Comparison of ENCODE assay signal across 18 cellular contexts in the genomic region with DNA sequence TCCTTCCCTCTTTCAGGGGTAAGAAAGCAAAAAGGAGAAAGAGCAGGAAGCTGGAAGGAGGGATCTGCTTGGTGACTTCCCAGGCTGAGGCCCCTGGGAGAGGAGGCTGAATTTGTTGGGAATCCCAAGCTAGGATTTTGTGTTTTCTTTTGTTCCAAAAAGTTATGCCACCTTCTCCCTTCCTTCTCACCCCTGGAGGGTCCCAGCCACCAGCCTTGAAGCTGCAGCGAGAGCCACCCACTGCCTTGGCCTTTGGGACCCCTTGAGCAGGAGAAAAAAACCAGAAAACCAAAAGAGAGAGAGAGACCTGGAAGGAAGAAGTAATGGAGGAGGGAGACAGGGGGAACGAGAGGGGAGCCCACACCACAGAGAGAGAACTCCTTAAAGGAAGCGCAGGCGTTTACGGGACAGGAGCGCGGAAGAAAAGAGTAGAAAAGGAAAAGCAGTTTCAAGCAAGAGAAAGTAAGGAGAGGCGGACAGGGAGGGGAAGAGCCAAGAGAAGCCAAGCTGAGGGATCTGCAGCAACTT. TPM values are rescaled to one million over a fixed set of nuclear protein-coding genes. Genes with fewer than 3 reads are reported as not detected.
DNase-seq lines count a peak whose midpoint lies in the region; ATAC-seq and TF ChIP-seq lines count a peak whose summit lies in the region.
"Had no signal": no experiment of that assay in that cellular context is flagged by ENCODE, and none has a peak within 500 bp of the region (broad histone marks: within the 10 kb centered on the region; RNA-seq: fewer than 3 reads in every experiment).

No MANE protein-coding gene starts in this region.

- H3K4me2 ChIP-seq in smooth muscle cell, result peak overlapping the region; percentile 85

- peaks cover 64% of the 10 kb centered on the region for H3K27me3 Mint-ChIP-seq in activated naive CD4-positive, alpha-beta T cell treated with anti-CD3 and anti-CD28 coated beads, Interleukin-2, amount 50 U/mL, for 24 hours
- peaks cover 82% of the 10 kb centered on the region for H3K27me3 Mint-ChIP-seq in activated naive CD4-positive, alpha-beta T cell treated with anti-CD3 and anti-CD28 coated beads, Interleukin-2, amount 10 ng/mL, durations not matched to agents 7 days and 5 days
- peaks cover 83% of the 10 kb centered on the region for H3K27me3 Mint-ChIP-seq in activated naive CD8-positive, alpha-beta T cell treated with anti-CD3 and anti-CD28 coated beads for 36 hours
- peaks cover 30 to 45% (median 32%) of the 10 kb centered on the region in 3 donors for H3K27me3 Mint-ChIP-seq in immature natural killer cell (ENCODE audit: low read depth in 3 of 3)

- DNase-seq in activated naive CD4-positive, alpha-beta T cell treated with anti-CD3 and anti-CD28 coated beads, Interleukin-2, amount 10 ng/mL, durations not matched to agents 7 days and 5 days, result no peak
- DNase-seq in activated naive CD8-positive, alpha-beta T cell treated with anti-CD3 and anti-CD28 coated beads for 36 hours, result no peak
- DNase-seq in immature natural killer cell, result no peak
- no peak for DNase-seq in smooth muscle cell (lab: John Stamatoyannopoulos, UW; ENCODE audit: unreplicated experiment)
- no peak for DNase-seq in SHP77 treated with DMSO at 0.1 percent for 48 hours (lab: John Stamatoyannopoulos, UW)
- no peak for DNase-seq in stimulated activated CD4-positive, alpha-beta T cell treated with anti-CD3 and anti-CD28 coated beads, Interleukin-2, amount 100 ng/mL, for 48 hours
- DNase-seq: activated CD4-positive, alpha-beta T cell treated with anti-CD3 and anti-CD28 coated beads for 1 hour; DMS153; NCI-H1092; NCI-H345; upper lobe of right lung had no signal

- H3K4me3 ChIP-seq in smooth muscle cell, result peak overlapping the region; percentile 32
- H3K4me3 ChIP-seq: upper lobe of right lung had no signal

- H3K27me3 ChIP-seq in smooth muscle cell (ENCODE audit: low read depth), result peaks cover 90% of the 10 kb centered on the region

- no peak overlapping the region for H3K27ac Mint-ChIP-seq in activated naive CD4-positive, alpha-beta T cell treated with anti-CD3 and anti-CD28 coated beads, Interleukin-2, amount 50 U/mL, for 24 hours
- no peak overlapping the region for H3K27ac Mint-ChIP-seq in activated naive CD4-positive, alpha-beta T cell treated with anti-CD3 and anti-CD28 coated beads, Interleukin-2, amount 10 ng/mL, durations not matched to agents 7 days and 5 days
- H3K27ac Mint-ChIP-seq in activated naive CD8-positive, alpha-beta T cell treated with anti-CD3 and anti-CD28 coated beads for 36 hours, result no peak overlapping the region
- H3K27ac Mint-ChIP-seq in immature natural killer cell, result no peak overlapping the region

- no peak overlapping the region for H3K27ac ChIP-seq in smooth muscle cell (ENCODE audit: low read depth)
- H3K27ac ChIP-seq: gastroesophageal sphincter, upper lobe of right lung had no signal

- no peaks in the 10 kb centered on the region for H3F3A ChIP-seq in smooth muscle cell (ENCODE audit: low read depth)

- H3K36me3 ChIP-seq in smooth muscle cell (ENCODE audit: low read depth), result no peaks in the 10 kb centered on the region
- H3K36me3 ChIP-seq: gastroesophageal sphincter, upper lobe of right lung had no signal

- H2AFZ ChIP-seq in smooth muscle cell (ENCODE audit: low read depth), result no peak overlapping the region

- CTCF ChIA-PET in activated naive CD4-positive, alpha-beta T cell treated with anti-CD3 and anti-CD28 coated beads, Interleukin-2, amount 10 ng/mL, durations not matched to agents 7 days and 5 days (lab: Charles Lee), result interaction anchor here (1.6 to 2.7 kb wide), 3 partner anchors 35 to 44 kb away, joined by 7 to 21 read pairs (median 8); no protein-coding TSS in a partner anchor

- H3K79me2 ChIP-seq in smooth muscle cell (ENCODE audit: low read depth), result no peaks in the 10 kb centered on the region

- peak overlapping the region; percentile 78 for H3K4me3 Mint-ChIP-seq in activated naive CD4-positive, alpha-beta T cell treated with anti-CD3 and anti-CD28 coated beads, Interleukin-2, amount 50 U/mL, for 24 hours
- H3K4me3 Mint-ChIP-seq in activated naive CD4-positive, alpha-beta T cell treated with anti-CD3 and anti-CD28 coated beads, Interleukin-2, amount 10 ng/mL, durations not matched to agents 7 days and 5 days, result no peak overlapping the region
- H3K4me3 Mint-ChIP-seq in activated naive CD8-positive, alpha-beta T cell treated with anti-CD3 and anti-CD28 coated beads for 36 hours, result peak overlapping the region; percentile 16
- H3K4me3 Mint-ChIP-seq in immature natural killer cell, result peak overlapping the region in 3 of 5 donors; percentile 4 to 57 (median 30)
- H3K4me3 Mint-ChIP-seq: activated T-helper 1 cell treated with anti-CD3 and anti-CD28 coated beads, Interleukin-12 subunit alpha, Interleukin-12 subunit beta, Interleukin-2, Interleukin-4 antibody, amounts not matched to agents 30 ng/mL and 10 ng/mL and 1 ng/mL, durations not matched to agents 14 hours and 24 hours and 36 hours had no signal

- H3K9me3 Mint-ChIP-seq in activated naive CD4-positive, alpha-beta T cell treated with anti-CD3 and anti-CD28 coated beads, Interleukin-2, amount 50 U/mL, for 24 hours, result no peaks in the 10 kb centered on the region
- H3K9me3 Mint-ChIP-seq in activated naive CD4-positive, alpha-beta T cell treated with anti-CD3 and anti-CD28 coated beads, Interleukin-2, amount 10 ng/mL, durations not matched to agents 7 days and 5 days, result no peaks in the 10 kb centered on the region
- H3K9me3 Mint-ChIP-seq in activated naive CD8-positive, alpha-beta T cell treated with anti-CD3 and anti-CD28 coated beads for 36 hours, result no peaks in the 10 kb centered on the region
- H3K9me3 Mint-ChIP-seq in immature natural killer cell, result peaks cover 0 to 10% (median 2%) of the 10 kb centered on the region in 6 donors
- H3K9me3 Mint-ChIP-seq: activated T-helper 1 cell treated with anti-CD3 and anti-CD28 coated beads, Interleukin-12 subunit alpha, Interleukin-12 subunit beta, Interleukin-2, Interleukin-4 antibody, amounts not matched to agents 30 ng/mL and 10 ng/mL and 1 ng/mL, durations not matched to agents 14 hours and 24 hours and 36 hours had no signal

- peaks cover 38% of the 10 kb centered on the region for H3K4me1 ChIP-seq in smooth muscle cell (ENCODE audit: low read depth)

- H3K9ac ChIP-seq in smooth muscle cell (ENCODE audit: low read depth), result no peak overlapping the region

- H3K4me1 Mint-ChIP-seq in activated naive CD4-positive, alpha-beta T cell treated with anti-CD3 and anti-CD28 coated beads, Interleukin-2, amount 50 U/mL, for 24 hours, result peaks cover 32% of the 10 kb centered on the region
- H3K4me1 Mint-ChIP-seq in activated naive CD4-positive, alpha-beta T cell treated with anti-CD3 and anti-CD28 coated beads, Interleukin-2, amount 10 ng/mL, durations not matched to agents 7 days and 5 days, result peaks cover 12% of the 10 kb centered on the region
- H3K4me1 Mint-ChIP-seq in activated naive CD8-positive, alpha-beta T cell treated with anti-CD3 and anti-CD28 coated beads for 36 hours, result peaks cover 26% of the 10 kb centered on the region
- H3K4me1 Mint-ChIP-seq in immature natural killer cell, result peaks cover 9 to 29% of the 10 kb centered on the region in 2 donors

- WGBS in smooth muscle cell (ENCODE audit: low lambda C conversion rate), result 18% methylated on average over 8 of the region's 8 CpGs

- no peaks in the 10 kb centered on the region for H3K9me3 ChIP-seq in smooth muscle cell (replicated peaks; ENCODE audit: low read depth)
- H3K9me3 ChIP-seq: gastroesophageal sphincter, upper lobe of right lung had no signal

- no peaks in the 10 kb centered on the region for H4K20me1 ChIP-seq in smooth muscle cell (ENCODE audit: low read depth)

- no peak for ATAC-seq in HG02938 (IDR thresholded peaks at IDR 0.05; ENCODE audit: unreplicated experiment)
- ATAC-seq: gastroesophageal sphincter had no signal

- TF ChIP-seq CTCF in smooth muscle cell (IDR thresholded peaks at IDR 0.05; ENCODE audit: borderline replicate concordance, insufficient read depth, poor library complexity, severe bottlenecking), result no peak

- peaks cover 2% of the 10 kb centered on the region for H3K36me3 Mint-ChIP-seq in activated naive CD4-positive, alpha-beta T cell treated with anti-CD3 and anti-CD28 coated beads, Interleukin-2, amount 50 U/mL, for 24 hours
- peaks cover 6% of the 10 kb centered on the region for H3K36me3 Mint-ChIP-seq in activated naive CD4-positive, alpha-beta T cell treated with anti-CD3 and anti-CD28 coated beads, Interleukin-2, amount 10 ng/mL, durations not matched to agents 7 days and 5 days
- H3K36me3 Mint-ChIP-seq in activated naive CD8-positive, alpha-beta T cell treated with anti-CD3 and anti-CD28 coated beads for 36 hours, result no peaks in the 10 kb centered on the region
- peaks cover 0 to 4% (median 0%) of the 10 kb centered on the region in 3 donors for H3K36me3 Mint-ChIP-seq in immature natural killer cell

RNA-seq across cellular contexts. Expression of a gene that starts 7.1 kb away (rescaled TPM):
- total RNA-seq in activated naive CD8-positive, alpha-beta T cell treated with anti-CD3 and anti-CD28 coated beads for 36 hours, result not detected
- not detected for polyA plus RNA-seq in immature natural killer cell
- total RNA-seq in smooth muscle cell, result not detected in 2 replicates
- polyA plus RNA-seq in smooth muscle cell, result not detected in 2 replicates
- total RNA-seq: activated T-helper 1 cell treated with anti-CD3 and anti-CD28 coated beads, Interleukin-12 subunit alpha, Interleukin-12 subunit beta, Interleukin-2, Interleukin-4 antibody, amounts not matched to agents 30 ng/mL and 10 ng/mL and 1 ng/mL, durations not matched to agents 14 hours and 24 hours and 36 hours; gastroesophageal sphincter; liver; omental fat pad; upper lobe of right lung had no signal
- polyA plus RNA-seq: AG04450, liver had no signal
